ENCODE assay signal across 7 cellular contexts in genomic region chr5:81787843-81788242, GRCh38. TPM values are rescaled to one million over a fixed set of nuclear protein-coding genes. Genes with fewer than 3 reads are reported as not detected.
A peak's percentile ranks its signal among the peaks of the same experiment; 100 is the strongest.
DNase-seq lines count a peak whose midpoint lies in the region; ATAC-seq and TF ChIP-seq lines count a peak whose summit lies in the region.

No MANE protein-coding gene starts in this region.

- peak overlapping the region in 1 of 4 donors; percentile 16 for H3K4me3 ChIP-seq in adrenal gland
- H3K4me3 ChIP-seq in iPS DF 6.9 (ENCODE audit: low read length): no peak overlapping the region
- peak overlapping the region; percentile 27 to 57 (median 32) for H3K4me3 ChIP-seq in subcutaneous abdominal adipose tissue (ENCODE audit: low read depth in 1 of 5, low read length in 5 of 5)

- H3K27ac Mint-ChIP-seq in glutamatergic neuron (ENCODE audit: unreplicated experiment): no peak overlapping the region

- no peak overlapping the region for H3K4me3 Mint-ChIP-seq in glutamatergic neuron (ENCODE audit: unreplicated experiment)

- no peak for TF ChIP-seq CTCF in adrenal gland (IDR thresholded peaks at IDR 0.05)
- TF ChIP-seq CTCF in glutamatergic neuron (IDR thresholded peaks at IDR 0.05; ENCODE audit: partially characterized antibody, unreplicated experiment): no peak

- H3K27me3 ChIP-seq in adrenal gland (no peaks in the 10 kb centered on the region), iPS DF 6.9 (ENCODE audit: control insufficient read depth, insufficient read depth, low read length) (no peaks in the 10 kb centered on the region), subcutaneous abdominal adipose tissue (ENCODE audit: control insufficient read depth in 5 of 5, insufficient read depth in 4 of 5, low read length in 5 of 5) (no peaks in the 10 kb centered on the region)

- peak; percentile 23; the same call in 1 of the 2 replicates for TF ChIP-seq EP300 in Ishikawa (IDR thresholded peaks at IDR 0.05; ENCODE audit: borderline replicate concordance)

- ATAC-seq in GM19455 (IDR thresholded peaks at IDR 0.05; ENCODE audit: unreplicated experiment): no peak

- H3K9me3 Mint-ChIP-seq in glutamatergic neuron (ENCODE audit: unreplicated experiment): no peaks in the 10 kb centered on the region

- no peaks in the 10 kb centered on the region for H3K9me3 ChIP-seq in adrenal gland (replicated peaks in 1 of 3)
- H3K9me3 ChIP-seq in iPS DF 6.9 (ENCODE audit: control insufficient read depth, insufficient read depth, low read length): no peaks in the 10 kb centered on the region
- H3K9me3 ChIP-seq in subcutaneous abdominal adipose tissue (ENCODE audit: control insufficient read depth in 5 of 5, low read length in 5 of 5): no peaks in the 10 kb centered on the region

- peak; percentile 12; the same call in 1 of the 2 replicates for TF ChIP-seq RAD21 in Ishikawa (IDR thresholded peaks at IDR 0.05; ENCODE audit: low read depth)

- H3K4me1 Mint-ChIP-seq in glutamatergic neuron (ENCODE audit: low read depth, unreplicated experiment): peaks cover 17% of the 10 kb centered on the region

- TF ChIP-seq POLR2A in adrenal gland (IDR thresholded peaks at IDR 0.05): no peak

- 10 to 17% (median 14%) methylated on average over 3 of the region's 3 CpGs for WGBS in adrenal gland, 4 donors
- WGBS in iPS DF 6.9 (ENCODE audit: insufficient coverage, insufficient read length): no CpG with 5 or more reads among the region's 3 CpGs

- no peak overlapping the region for H3K9ac ChIP-seq in subcutaneous abdominal adipose tissue (ENCODE audit: low read length in 5 of 5)

- H3K27me3 Mint-ChIP-seq in glutamatergic neuron (ENCODE audit: unreplicated experiment): no peaks in the 10 kb centered on the region

- no peaks in the 10 kb centered on the region for H3K36me3 Mint-ChIP-seq in glutamatergic neuron (ENCODE audit: unreplicated experiment)

- intact Hi-C loops in adrenal gland (cut with DNase I): loop anchor here in 1 of 2 donors (5.0 kb wide), 2 partner anchors 36 to 64 kb away; partner anchors contain the start of gene SSBP2

- peak; percentile 73 to 84 (median 77) for DNase-seq in adrenal gland
- DNase-seq in iPS DF 6.9 (ENCODE audit: low read depth, low spot score): peak; percentile 35
- no peak for DNase-seq in GOT3 (lab: John Stamatoyannopoulos, UW)
- no peak for DNase-seq in glutamatergic neuron

- H3K4me1 ChIP-seq in adrenal gland (replicated peaks in 1 of 2) (peaks cover 10 to 22% of the 10 kb centered on the region in 2 donors), iPS DF 6.9 (ENCODE audit: control insufficient read depth, insufficient read depth, low read length) (peaks cover 3% of the 10 kb centered on the region; the same call in 1 of the 2 replicates), subcutaneous abdominal adipose tissue (ENCODE audit: control insufficient read depth in 5 of 5, insufficient read depth in 5 of 5, low read length in 5 of 5) (peaks cover 6 to 30% (median 25%) of the 10 kb centered on the region in 5 donors)

- H3K36me3 ChIP-seq in adrenal gland (replicated peaks in 1 of 2): no peaks in the 10 kb centered on the region
- no peaks in the 10 kb centered on the region for H3K36me3 ChIP-seq in iPS DF 6.9 (ENCODE audit: control insufficient read depth, insufficient read depth, low read length)
- H3K36me3 ChIP-seq in subcutaneous abdominal adipose tissue (ENCODE audit: control insufficient read depth in 5 of 5, insufficient read depth in 5 of 5, low read length in 5 of 5): no peaks in the 10 kb centered on the region

- peak overlapping the region in 1 of 5 donors; percentile 5 for H3K27ac ChIP-seq in adrenal gland
- H3K27ac ChIP-seq in iPS DF 6.9 (ENCODE audit: low read length): no peak overlapping the region
- H3K27ac ChIP-seq in subcutaneous abdominal adipose tissue (ENCODE audit: low read depth, low read length): peak overlapping the region; percentile 51

TF ChIP-seq in Ishikawa, 13 proteins besides CTCF, POLR2A, EP300 and RAD21:
- TF ChIP-seq CEBPB (IDR thresholded peaks at IDR 0.05) (peak; percentile 85), USF1 (IDR thresholded peaks at IDR 0.05) (no peak)
TF ChIP-seq in Ishikawa: peak in this region for 1.

RNA-seq across cellular contexts. Expression of gene SSBP2, which starts 36.9 kb away (rescaled TPM):
- 100 to 1,000 TPM in 1 of 8 donors, 10 to 100 TPM in 7; 16.2 to 424 (median 27.2) TPM for total RNA-seq in adrenal gland
- polyA plus RNA-seq in adrenal gland: 10 to 100 TPM; 21.3 to 27.7 (median 24.1) TPM
- total RNA-seq in glutamatergic neuron (ENCODE audit: unreplicated experiment): 146 TPM

Comparison
In these comparisons a context has a peak if more than half of its experiments do, and no peak if none do; other contexts are left out.
1. DNase-seq: peak in adrenal gland (7 of 7) and iPS DF 6.9 (single experiment); none in GOT3 (single experiment) and glutamatergic neuron (single experiment).